Comparison of ENCODE assay signal across 8 cellular contexts in the genomic region with DNA sequence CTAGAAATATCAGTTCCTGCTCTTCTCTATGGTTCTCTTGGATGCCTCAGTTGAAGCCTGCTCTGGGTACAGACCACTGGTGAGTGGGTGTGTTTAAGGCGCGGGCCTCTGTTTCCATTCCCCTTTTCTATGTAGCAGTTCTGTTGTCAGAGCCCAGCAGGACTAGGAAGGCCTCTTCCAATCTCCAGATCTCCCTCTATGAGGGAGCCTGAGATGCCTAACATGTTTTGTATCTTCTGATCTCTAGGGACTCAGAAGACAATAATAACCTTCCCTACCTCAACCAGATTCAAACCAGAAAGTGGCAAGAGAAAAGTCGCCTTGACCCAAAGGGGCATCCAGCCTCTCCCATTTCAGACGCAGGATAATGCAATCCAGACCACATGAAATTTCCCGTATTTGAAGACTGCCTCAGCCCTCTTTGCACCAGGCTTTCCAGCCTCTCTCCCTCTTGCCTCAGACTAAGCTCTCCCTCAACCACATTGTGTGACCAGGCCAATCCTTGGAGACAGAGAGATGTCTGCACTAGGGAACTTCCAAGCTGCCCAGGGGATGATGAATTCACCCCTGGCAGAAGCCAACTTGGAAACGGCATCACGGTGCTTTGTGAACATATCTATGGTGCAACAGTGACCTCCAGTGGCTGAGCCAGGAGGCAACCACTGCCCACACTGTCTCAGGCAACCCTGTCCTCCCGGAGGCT.
DNase-seq lines count a peak whose midpoint lies in the region; ATAC-seq and TF ChIP-seq lines count a peak whose summit lies in the region.

No MANE protein-coding gene starts in this region.

- no peak overlapping the region for H3K27ac Mint-ChIP-seq in activated naive CD4-positive, alpha-beta T cell treated with anti-CD3 and anti-CD28 coated beads, Interleukin-2, amount 50 U/mL, for 72 hours

- no peak overlapping the region for H4K91ac ChIP-seq in trophoblast cell (ENCODE audit: low read depth, low read length)

- no peak overlapping the region for H4K8ac ChIP-seq in trophoblast cell (ENCODE audit: low read depth, low read length)

- H3K4me3 ChIP-seq in trophoblast cell (ENCODE audit: low read depth, low read length) = no peak overlapping the region

- no peaks in the 10 kb centered on the region for H3K79me1 ChIP-seq in trophoblast cell (ENCODE audit: low read length)

- H3K9me3 Mint-ChIP-seq in activated naive CD4-positive, alpha-beta T cell treated with anti-CD3 and anti-CD28 coated beads, Interleukin-2, amount 50 U/mL, for 72 hours = no peaks in the 10 kb centered on the region

- no peak overlapping the region for H3K23ac ChIP-seq in trophoblast cell (ENCODE audit: low read length)

- no peak overlapping the region for H2AK5ac ChIP-seq in trophoblast cell (ENCODE audit: low read length)

- no peak overlapping the region for H3K4ac ChIP-seq in trophoblast cell (ENCODE audit: low read depth, low read length)

- no peaks in the 10 kb centered on the region for H3K36me3 Mint-ChIP-seq in activated naive CD4-positive, alpha-beta T cell treated with anti-CD3 and anti-CD28 coated beads, Interleukin-2, amount 50 U/mL, for 72 hours

- no peak overlapping the region for H2BK5ac ChIP-seq in trophoblast cell (ENCODE audit: low read depth, low read length, poor library complexity)

- no peaks in the 10 kb centered on the region for H3K79me2 ChIP-seq in trophoblast cell (ENCODE audit: control insufficient read depth, insufficient read depth, low read length, poor library complexity)

- no peak overlapping the region for H2BK120ac ChIP-seq in trophoblast cell (ENCODE audit: insufficient read depth, low read length, poor library complexity)

- no peak overlapping the region for H3K18ac ChIP-seq in trophoblast cell (ENCODE audit: low read length)

- TF ChIP-seq CTCF in LNCAP (IDR thresholded peaks at IDR 0.05) = peak; percentile 66

- no peak overlapping the region for H2BK12ac ChIP-seq in trophoblast cell (ENCODE audit: low read length)

- no peaks in the 10 kb centered on the region for H3K9me3 ChIP-seq in trophoblast cell (ENCODE audit: insufficient read depth, low read depth, low read length)

- DNase-seq in COLO829 (ENCODE audit: low spot score) (peak; percentile 71), SHP77 (lab: John Stamatoyannopoulos, UW) (peak; percentile 16 to 38), Right ventricle myocardium superior (peak; percentile 84), trophoblast cell (peak; percentile 83 to 88)
- peak in 1 of 2 donors; percentile 65 for DNase-seq in activated naive CD4-positive, alpha-beta T cell treated with anti-CD3 and anti-CD28 coated beads, Interleukin-2, amount 50 U/mL, for 72 hours (ENCODE audit: low spot score in 2 of 2)

- H3K27me3 ChIP-seq in trophoblast cell (ENCODE audit: insufficient read depth, low read length) = no peaks in the 10 kb centered on the region

- no peak overlapping the region for H2AFZ ChIP-seq in trophoblast cell (ENCODE audit: insufficient read depth, low read length, poor library complexity)

- intact Hi-C loops in Right ventricle myocardium superior (cut with DNase I) = loop anchor here (5.0 to 10.0 kb wide), 5 partner anchors 141 to 848 kb away; no protein-coding TSS in a partner anchor

- no CpG with 5 or more reads among the region's 8 CpGs for WGBS in trophoblast cell (ENCODE audit: extremely low coverage, insufficient coverage, insufficient read length)

- ATAC-seq in GM21381 (IDR thresholded peaks at IDR 0.05; ENCODE audit: unreplicated experiment) = peak; percentile 87
- peak; percentile 70 to 87 for ATAC-seq in activated naive CD4-positive, alpha-beta T cell treated with anti-CD3 and anti-CD28 coated beads, Interleukin-2, amount 50 U/mL, for 72 hours
- peak; percentile 99 for ATAC-seq in Right ventricle myocardium superior (ENCODE audit: poor library complexity)
- ATAC-seq in GM21423 (IDR thresholded peaks at IDR 0.05; ENCODE audit: unreplicated experiment) = no peak

- no peak overlapping the region for H3K4me2 ChIP-seq in trophoblast cell (ENCODE audit: low read length)

- H3K14ac ChIP-seq in trophoblast cell (ENCODE audit: low read length) = no peak overlapping the region

- no peaks in the 10 kb centered on the region for H3K4me1 ChIP-seq in trophoblast cell (ENCODE audit: control insufficient read depth in 1 of 2, insufficient read depth in 2 of 2, low read length in 2 of 2)

- H3K27ac ChIP-seq in trophoblast cell (ENCODE audit: low read depth, low read length) = no peak overlapping the region

- no peak overlapping the region for H4K12ac ChIP-seq in trophoblast cell (ENCODE audit: low read depth, low read length)

- no peaks in the 10 kb centered on the region for H3K36me3 ChIP-seq in trophoblast cell (ENCODE audit: control insufficient read depth in 1 of 2, insufficient read depth in 2 of 2, low read length in 2 of 2)

- H3K9ac ChIP-seq in trophoblast cell (ENCODE audit: low read length) = no peak overlapping the region
